9 cellular contexts compared by ENCODE assay signal in the genomic region with DNA sequence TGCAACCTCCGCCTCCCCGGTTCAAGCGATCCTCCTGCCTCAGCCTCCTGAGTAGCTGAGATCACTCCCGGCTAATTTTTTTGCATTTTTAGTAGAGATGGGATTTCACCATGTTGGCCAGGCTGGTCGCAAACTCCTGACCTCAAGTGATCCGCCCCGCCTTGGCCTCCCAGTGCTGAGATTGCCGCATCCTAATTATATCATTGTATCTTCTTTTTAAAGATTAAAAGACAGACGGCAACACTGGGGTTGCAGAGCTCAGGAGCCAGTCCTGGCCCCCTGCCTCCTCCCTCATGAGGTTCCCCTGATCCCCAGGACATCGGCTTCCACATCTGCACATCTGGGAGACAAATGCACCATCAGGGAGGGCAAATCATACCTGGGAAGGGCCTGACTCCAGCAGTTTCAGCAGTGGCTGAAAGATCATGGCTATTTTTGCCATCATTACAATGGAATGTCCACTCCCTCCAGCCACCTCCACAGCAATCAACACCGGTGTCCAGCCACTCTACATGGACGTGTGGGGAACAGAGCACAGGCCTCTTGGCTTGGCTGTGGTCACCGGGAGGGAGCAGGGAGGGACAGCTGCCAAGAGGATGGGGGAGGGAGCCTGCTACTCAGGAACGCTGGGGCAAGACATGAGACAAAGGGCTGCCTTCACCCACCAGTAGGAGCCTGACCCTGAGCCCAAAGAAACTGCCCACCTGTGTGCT. TPM values are rescaled to one million over a fixed set of nuclear protein-coding genes. Genes with fewer than 3 reads are reported as not detected.
A peak's percentile ranks its signal among the peaks of the same experiment; 100 is the strongest.
DNase-seq lines count a peak whose midpoint lies in the region; ATAC-seq and TF ChIP-seq lines count a peak whose summit lies in the region.
"Had no signal": no experiment of that assay in that cellular context is flagged by ENCODE, and none has a peak within 500 bp of the region (broad histone marks: within the 10 kb centered on the region; RNA-seq: fewer than 3 reads in every experiment).

No MANE protein-coding gene starts in this region.

- no peak for TF ChIP-seq EP300 in sigmoid colon (IDR thresholded peaks at IDR 0.05)

- peak; percentile 42 for DNase-seq in Daoy (ENCODE audit: low read depth)
- peak; percentile 89 for DNase-seq in astrocyte of the hippocampus (ENCODE audit: low read depth, low spot score)
- DNase-seq in right cardiac atrium, result peak; percentile 82 to 93 (median 91)
- DNase-seq in sigmoid colon, result no peak
- no peak for DNase-seq in foreskin keratinocyte
- DNase-seq: SHP77 had no signal

- H3K4me1 ChIP-seq in right cardiac atrium (ENCODE audit: control insufficient read depth, insufficient read depth, low read length) (no peaks in the 10 kb centered on the region), sigmoid colon (peaks cover 0 to 39% (median 37%) of the 10 kb centered on the region in 4 donors), foreskin keratinocyte (peaks cover 19% of the 10 kb centered on the region)

- no peaks in the 10 kb centered on the region for H3K36me3 ChIP-seq in sigmoid colon

- no peak overlapping the region for H3K4me3 ChIP-seq in right cardiac atrium (ENCODE audit: low read length)
- no peak overlapping the region for H3K4me3 ChIP-seq in sigmoid colon

- no peaks in the 10 kb centered on the region for H3K27me3 ChIP-seq in right cardiac atrium (ENCODE audit: control insufficient read depth, insufficient read depth)
- no peaks in the 10 kb centered on the region for H3K27me3 ChIP-seq in sigmoid colon
- no peaks in the 10 kb centered on the region for H3K27me3 ChIP-seq in foreskin keratinocyte

- ATAC-seq in right cardiac atrium (peak; percentile 78 to 82), HG02970 (IDR thresholded peaks at IDR 0.05; ENCODE audit: low FRiP score, unreplicated experiment) (no peak), HG02588 (IDR thresholded peaks at IDR 0.05; ENCODE audit: unreplicated experiment) (no peak), HG02973 (IDR thresholded peaks at IDR 0.05; ENCODE audit: unreplicated experiment) (no peak), foreskin keratinocyte (no peak)

- no peak for TF ChIP-seq CTCF in sigmoid colon (IDR thresholded peaks at IDR 0.05)
- TF ChIP-seq CTCF in foreskin keratinocyte (conservative IDR thresholded peaks at IDR 0.05), result no peak

- H3K27ac ChIP-seq in right cardiac atrium (ENCODE audit: low read length) (peak overlapping the region; percentile 91), sigmoid colon (peak overlapping the region; percentile 63 to 94 (median 78)), foreskin keratinocyte (no peak overlapping the region)

- H3K9me3 ChIP-seq in right cardiac atrium (ENCODE audit: control insufficient read depth, low read length) (no peaks in the 10 kb centered on the region), sigmoid colon (no peaks in the 10 kb centered on the region)

- intact Hi-C loops in right cardiac atrium (cut with DNase I), result loop anchor here in 1 of 4 donors (10.0 kb wide), 1 partner anchor 422 kb away; no protein-coding TSS in a partner anchor
- intact Hi-C loops in sigmoid colon (cut with DNase I), result no loop called here

- WGBS in right cardiac atrium, result 50% methylated on average over 14 of the region's 14 CpGs
- WGBS in sigmoid colon, 2 donors, result 75 to 80% methylated on average over 14 of the region's 14 CpGs

- TF ChIP-seq POLR2A in sigmoid colon (IDR thresholded peaks at IDR 0.05), result no peak

RNA-seq across cellular contexts. Expression of a gene that starts 9.2 kb away (rescaled TPM):
- total RNA-seq in Daoy (2014; rRNA removed; shearing (Covaris generic)), result 2.9 and 4.3 TPM in 2 replicates
- total RNA-seq in right cardiac atrium, result 1 to 10 TPM; 5.5 to 7.9 (median 6.5) TPM
- 5.6 TPM for polyA plus RNA-seq in right cardiac atrium
- 1 to 10 TPM in 2 of 4 donors, under 1 TPM in 2; 0.81 to 2.5 (median 1.5) TPM for total RNA-seq in sigmoid colon
- polyA plus RNA-seq in sigmoid colon, result 1 to 10 TPM in 1 of 3 donors, under 1 TPM in 2; 0.23 to 5.0 (median 0.60) TPM
- total RNA-seq in foreskin keratinocyte, result 19.2 and 24.9 TPM in 2 replicates
- 9.8 and 13.1 TPM in 2 replicates for polyA plus RNA-seq in foreskin keratinocyte

Comparison
In these comparisons a context has a peak if more than half of its experiments do, and no peak if none do; other contexts are left out.
1. DNase-seq: peak in Daoy (single experiment), astrocyte of the hippocampus (single experiment) and right cardiac atrium (3 of 3); none in sigmoid colon (single experiment) and foreskin keratinocyte (0 of 2).
2. ATAC-seq: peak in right cardiac atrium (2 of 2); none in HG02970 (single experiment), HG02588 (single experiment), HG02973 (single experiment) and foreskin keratinocyte (single experiment).